ENCODE assay signal across 8 cellular contexts in the genomic region with DNA sequence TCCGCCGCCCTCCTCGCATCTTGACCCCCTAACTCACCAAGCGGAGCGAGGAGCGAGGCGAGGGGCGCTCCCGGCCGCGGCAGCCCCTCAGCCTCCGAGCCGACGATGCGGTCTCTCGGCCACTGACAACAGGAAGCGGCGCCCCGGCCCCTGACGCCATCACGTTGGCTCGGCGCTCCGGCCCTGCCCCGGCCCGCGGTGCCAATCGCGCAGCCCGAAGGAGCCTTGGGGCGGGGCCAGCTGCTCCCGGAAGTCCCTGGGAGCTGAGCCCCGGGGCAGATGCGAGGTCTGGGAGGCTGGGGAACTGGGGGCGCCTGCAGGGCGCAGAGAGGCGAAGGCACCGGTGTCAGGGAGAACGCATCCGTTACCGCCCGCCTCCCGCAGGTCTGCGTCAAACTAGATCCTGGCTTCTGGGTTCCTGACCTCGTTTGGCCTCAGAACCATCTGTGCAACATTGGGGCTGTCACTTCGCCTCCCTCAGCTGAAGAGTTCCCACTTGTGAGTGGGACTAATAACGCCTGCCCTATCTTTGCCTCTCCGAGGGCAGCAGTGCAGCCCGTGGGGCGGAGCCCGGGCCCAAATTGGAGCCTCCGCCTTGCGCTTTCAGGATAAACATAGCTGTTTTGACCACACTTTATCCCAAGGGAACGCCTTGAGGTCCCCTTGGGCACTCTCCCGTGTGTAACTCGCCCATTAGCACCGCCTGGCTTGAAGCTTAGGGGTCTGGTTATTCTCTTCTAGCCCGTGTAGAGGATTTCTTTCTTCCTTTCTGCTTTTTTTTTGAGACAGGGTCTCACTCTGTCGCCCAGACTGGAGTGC. TPM values are rescaled to one million over a fixed set of nuclear protein-coding genes. Genes with fewer than 3 reads are reported as not detected.
DNase-seq lines count a peak whose midpoint lies in the region; ATAC-seq, FAIRE-seq and TF ChIP-seq lines count a peak whose summit lies in the region.
"Not testable (repeated sequence)": the region's sequence is repeated elsewhere in the genome, so short reads cannot be mapped to it uniquely, and the experiment has no call there.

A gene (minus strand): TSS at position 107 of the 819 bp plus-strand sequence. CDS start 8,237 bp downstream, outside the sequence.

- peak; percentile 87 for ATAC-seq in HG03139 (IDR thresholded peaks at IDR 0.05; ENCODE audit: unreplicated experiment)

- FAIRE-seq in small intestine (lab: Jason Lieb, UNC): not testable (repeated sequence)

- 0 to 1% (median 1%) methylated on average over 30 to 57 of the region's 59 CpGs for WGBS in small intestine, 3 donors

- H3K27me3 ChIP-seq in small intestine (ENCODE audit: control insufficient read depth in 2 of 2, insufficient read depth in 2 of 2, low read length in 2 of 2): not testable (repeated sequence)

- H3K4me3 ChIP-seq in cardiac fibroblast (replicated peaks in 1 of 2; ENCODE audit: low read depth in 2 of 2, low read length in 2 of 2) (peak within 1 kb of the TSS; percentile 60 to 61), small intestine (ENCODE audit: low read depth in 1 of 2, low read length in 2 of 2) (peak within 1 kb of the TSS; percentile 46 to 72)

- DNase-seq in AG08395 (ENCODE audit: low spot score): peak; percentile 59
- peak; percentile 64 for DNase-seq in NCI-H2227 treated with DMSO at 0.1 percent for 48 hours (lab: John Stamatoyannopoulos, UW)
- DNase-seq in activated CD4-positive, CD25-positive, alpha-beta regulatory T cell (lab: John Stamatoyannopoulos, UW): peak; percentile 60 to 76 (median 66)
- DNase-seq in cardiac fibroblast (ENCODE audit: low read depth in 2 of 2): peak; percentile 70 to 86
- peak; percentile 73 for DNase-seq in iPS-NIHi7 (ENCODE audit: extremely low spot score)
- peak; percentile 76 for DNase-seq in small intestine

- not testable (repeated sequence) for TF ChIP-seq CTCF in cardiac fibroblast (IDR thresholded peaks at IDR 0.05; ENCODE audit: low read depth, low read length)

- not testable (repeated sequence) for H3K4me1 ChIP-seq in small intestine (ENCODE audit: control insufficient read depth in 2 of 2, insufficient read depth in 1 of 2, low read depth in 1 of 2, low read length in 1 of 2)

- peak within 1 kb of the TSS; percentile 68 to 90 for H3K27ac ChIP-seq in small intestine (ENCODE audit: low read depth in 1 of 2, low read length in 1 of 2)

- in situ Hi-C loops in GM18951 (cut with MboI; ENCODE audit: low sequenced_read_pairs, unreplicated experiment): not testable (repeated sequence)

- H3K9me3 ChIP-seq in small intestine (ENCODE audit: control insufficient read depth, low read depth): not testable (repeated sequence)

- TF ChIP-seq POLR2A in GM18951 (IDR thresholded peaks at IDR 0.05; ENCODE audit: extremely low read depth, insufficient read depth, insufficient read length): peak; percentile 60

- not testable (repeated sequence) for H3K36me3 ChIP-seq in small intestine (ENCODE audit: control insufficient read depth in 2 of 2, insufficient read depth in 2 of 2, low read length in 2 of 2)

RNA-seq across cellular contexts. Expression of the gene that starts here (rescaled TPM):
- polyA plus RNA-seq in small intestine: 10 to 100 TPM; 12.2 to 13.9 (median 12.2) TPM

Comparison
In these comparisons a context has a peak if more than half of its experiments do, and no peak if none do; other contexts are left out.
1. Peak in every context shown above with its lines: DNase-seq, ATAC-seq, H3K4me3 ChIP-seq and H3K27ac ChIP-seq.